8 cellular contexts compared by ENCODE assay signal in the genomic region with DNA sequence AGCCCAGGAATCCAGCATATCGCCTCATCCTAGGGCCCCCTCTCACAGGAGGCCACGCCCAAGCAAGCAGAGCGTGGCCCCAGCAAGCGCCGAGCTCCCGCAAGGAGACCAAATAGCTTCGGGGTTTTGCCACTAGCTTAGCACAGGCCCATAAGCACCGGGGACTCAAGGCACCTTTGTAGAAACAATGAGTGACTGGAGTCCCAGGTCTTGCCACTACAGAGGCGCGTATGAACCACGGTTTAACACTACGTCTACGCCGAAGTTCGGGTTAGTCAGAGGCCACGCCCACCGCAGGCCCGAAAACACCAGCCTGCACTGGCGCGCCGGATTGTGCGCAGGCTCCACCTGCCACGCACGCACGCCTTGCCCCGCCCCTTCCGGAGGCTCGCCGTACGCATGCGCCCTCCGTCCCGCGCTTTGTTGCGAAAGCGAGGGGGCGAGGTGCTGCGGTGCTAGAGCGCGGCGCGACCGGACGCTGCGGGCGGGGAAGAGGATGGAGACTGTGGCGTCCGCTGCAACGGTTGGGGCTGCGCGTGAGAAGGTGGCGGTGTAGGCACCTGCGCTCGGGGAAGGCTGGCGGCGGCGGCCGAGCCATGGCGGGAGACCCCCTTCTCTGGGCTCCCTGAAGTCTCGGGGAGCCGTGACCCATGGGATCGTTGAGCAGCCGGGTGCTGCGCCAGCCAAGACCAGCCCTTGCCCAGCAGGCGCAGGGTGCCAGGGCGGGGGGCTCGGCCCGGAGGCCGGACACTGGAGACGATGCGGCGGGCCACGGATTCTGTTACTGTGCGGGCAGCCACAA. TPM values are rescaled to one million over a fixed set of nuclear protein-coding genes. Genes with fewer than 3 reads are reported as not detected.
DNase-seq lines count a peak whose midpoint lies in the region; ATAC-seq and TF ChIP-seq lines count a peak whose summit lies in the region.

A gene with protein sequence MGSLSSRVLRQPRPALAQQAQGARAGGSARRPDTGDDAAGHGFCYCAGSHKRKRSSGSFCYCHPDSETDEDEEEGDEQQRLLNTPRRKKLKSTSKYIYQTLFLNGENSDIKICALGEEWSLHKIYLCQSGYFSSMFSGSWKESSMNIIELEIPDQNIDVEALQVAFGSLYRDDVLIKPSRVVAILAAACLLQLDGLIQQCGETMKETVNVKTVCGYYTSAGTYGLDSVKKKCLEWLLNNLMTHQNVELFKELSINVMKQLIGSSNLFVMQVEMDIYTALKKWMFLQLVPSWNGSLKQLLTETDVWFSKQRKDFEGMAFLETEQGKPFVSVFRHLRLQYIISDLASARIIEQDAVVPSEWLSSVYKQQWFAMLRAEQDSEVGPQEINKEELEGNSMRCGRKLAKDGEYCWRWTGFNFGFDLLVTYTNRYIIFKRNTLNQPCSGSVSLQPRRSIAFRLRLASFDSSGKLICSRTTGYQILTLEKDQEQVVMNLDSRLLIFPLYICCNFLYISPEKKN (plus strand): TSS at position 418 of the 802 bp plus-strand sequence. CDS start 233 bp downstream, at position 651.

- H3K36me3 Mint-ChIP-seq in Calu3 (ENCODE audit: insufficient read depth, unreplicated experiment) = peaks cover 90% of the 10 kb centered on the region
- peaks cover 29% of the 10 kb centered on the region for H3K36me3 Mint-ChIP-seq in activated CD8-positive, alpha-beta memory T cell treated with anti-CD3 and anti-CD28 coated beads, Interleukin-2, amount 10 ng/mL, durations not matched to agents 7 days and 5 days

- no TSS peak for BruUV-seq in Calu3 (replicated peaks; lab: Mats Ljungman, UMichigan)

- intact Hi-C loops in Calu3 (cut with micrococcal nuclease; ENCODE audit: unreplicated experiment) = loop anchor here (5.0 kb wide), 2 partner anchors 47 to 87 kb away; a partner anchor contains a TSS

- H3K4me1 Mint-ChIP-seq in Calu3 (ENCODE audit: low read depth, unreplicated experiment) = peaks cover 34% of the 10 kb centered on the region
- peaks cover 55% of the 10 kb centered on the region for H3K4me1 Mint-ChIP-seq in activated CD8-positive, alpha-beta memory T cell treated with anti-CD3 and anti-CD28 coated beads, Interleukin-2, amount 10 ng/mL, durations not matched to agents 7 days and 5 days

- H3K9ac ChIP-seq in HUES48 (ENCODE audit: low read depth, low read length) = peak within 1 kb of the TSS; percentile 84
- peak within 1 kb of the TSS; percentile 92 for H3K9ac ChIP-seq in NT2/D1 (ENCODE audit: insufficient read length, low read depth)
- peak within 1 kb of the TSS; percentile 80 for H3K9ac ChIP-seq in endocrine pancreas (ENCODE audit: control insufficient read depth, insufficient read depth, low read length)

- H3K4me1 ChIP-seq in HUES48 (ENCODE audit: control insufficient read depth, insufficient read depth, low read length) (peaks cover 5% of the 10 kb centered on the region; the same call in 1 of the 2 replicates), NT2/D1 (ENCODE audit: insufficient read depth, insufficient read length) (no peaks in the 10 kb centered on the region), endocrine pancreas (ENCODE audit: control insufficient read depth, insufficient read depth, low read length) (peaks cover 7% of the 10 kb centered on the region)

- CTCF ChIA-PET in Calu3 (lab: Charles Lee) = interaction anchor here (0.6 to 3.5 kb wide), 2 partner anchors 104 to 313 kb away, joined by 3 to 15 read pairs; no protein-coding TSS in a partner anchor
- CTCF ChIA-PET in activated CD8-positive, alpha-beta memory T cell treated with anti-CD3 and anti-CD28 coated beads, Interleukin-2, amount 10 ng/mL, durations not matched to agents 7 days and 5 days (lab: Charles Lee) = interaction anchor here (1.0 to 3.7 kb wide), 6 partner anchors 7 to 105 kb away, joined by 3 to 26 read pairs (median 4); a partner anchor contains a TSS

- H3K9me3 ChIP-seq in HUES48 (ENCODE audit: control insufficient read depth, insufficient read depth, low read length) (no peaks in the 10 kb centered on the region), NT2/D1 (ENCODE audit: insufficient read depth, low read length) (no peaks in the 10 kb centered on the region), endocrine pancreas (ENCODE audit: control insufficient read depth, low read length) (no peaks in the 10 kb centered on the region)

- H3K36me3 ChIP-seq in HUES48 (ENCODE audit: control insufficient read depth, insufficient read depth, low read length) = peaks cover 17% of the 10 kb centered on the region
- peaks cover 4% of the 10 kb centered on the region for H3K36me3 ChIP-seq in NT2/D1 (ENCODE audit: insufficient read depth, insufficient read length, low read length)
- H3K36me3 ChIP-seq in endocrine pancreas (ENCODE audit: control insufficient read depth, insufficient read depth, low read length) = no peaks in the 10 kb centered on the region

- no peaks in the 10 kb centered on the region for H3K9me3 Mint-ChIP-seq in Calu3 (ENCODE audit: low read depth, unreplicated experiment)
- no peaks in the 10 kb centered on the region for H3K9me3 Mint-ChIP-seq in activated CD8-positive, alpha-beta memory T cell treated with anti-CD3 and anti-CD28 coated beads, Interleukin-2, amount 10 ng/mL, durations not matched to agents 7 days and 5 days (ENCODE audit: low read depth)

- H3K27ac Mint-ChIP-seq in Calu3 (ENCODE audit: unreplicated experiment) = peak within 1 kb of the TSS; percentile 94
- peak within 1 kb of the TSS; percentile 95 for H3K27ac Mint-ChIP-seq in activated CD8-positive, alpha-beta memory T cell treated with anti-CD3 and anti-CD28 coated beads, Interleukin-2, amount 10 ng/mL, durations not matched to agents 7 days and 5 days

- ATAC-seq in GM21423 (IDR thresholded peaks at IDR 0.05; ENCODE audit: unreplicated experiment) = peak; percentile 88
- peak; percentile 93 for ATAC-seq in activated CD8-positive, alpha-beta memory T cell treated with anti-CD3 and anti-CD28 coated beads, Interleukin-2, amount 10 ng/mL, durations not matched to agents 7 days and 5 days

- H3K27ac ChIP-seq in HUES48 (ENCODE audit: low read depth, low read length) = peak within 1 kb of the TSS; percentile 99

- H3K4me3 ChIP-seq in HUES48 (ENCODE audit: low read depth, low read length) (peak within 1 kb of the TSS; percentile 76), NT2/D1 (ENCODE audit: insufficient read length, low read depth) (peak within 1 kb of the TSS; percentile 88), endocrine pancreas (ENCODE audit: control insufficient read depth, insufficient read depth, low read length) (peak within 1 kb of the TSS; percentile 83)

- TF ChIP-seq CTCF in Calu3 (IDR thresholded peaks at IDR 0.05; ENCODE audit: unreplicated experiment) = no peak

- H3K4me3 Mint-ChIP-seq in Calu3 (ENCODE audit: low read depth, unreplicated experiment) = peak within 1 kb of the TSS; percentile 98
- H3K4me3 Mint-ChIP-seq in activated CD8-positive, alpha-beta memory T cell treated with anti-CD3 and anti-CD28 coated beads, Interleukin-2, amount 10 ng/mL, durations not matched to agents 7 days and 5 days = peak within 1 kb of the TSS; percentile 88

- no peaks in the 10 kb centered on the region for H3K27me3 ChIP-seq in HUES48 (ENCODE audit: control insufficient read depth, insufficient read depth, low read length)
- no peaks in the 10 kb centered on the region for H3K27me3 ChIP-seq in NT2/D1 (ENCODE audit: insufficient read depth, insufficient read length)
- H3K27me3 ChIP-seq in endocrine pancreas (ENCODE audit: control insufficient read depth, insufficient read depth, low read length) = no peaks in the 10 kb centered on the region

- DNase-seq in Calu3 (peak; percentile 98), NT2/D1 (ENCODE audit: low read depth, low spot score) (peak; percentile 94), mesenteric fat pad (ENCODE audit: low spot score) (peak; percentile 99)
- peak; percentile 99 for DNase-seq in activated CD8-positive, alpha-beta memory T cell treated with anti-CD3 and anti-CD28 coated beads, Interleukin-2, amount 10 ng/mL, durations not matched to agents 7 days and 5 days
- peak; percentile 95 for DNase-seq in stimulated activated CD8-positive, alpha-beta memory T cell treated with anti-CD3 and anti-CD28 coated beads, Interleukin-15, amount 100 ng/mL, for 1 hour (ENCODE audit: low read depth)

- no peaks in the 10 kb centered on the region for H3K27me3 Mint-ChIP-seq in Calu3 (ENCODE audit: unreplicated experiment)
- H3K27me3 Mint-ChIP-seq in activated CD8-positive, alpha-beta memory T cell treated with anti-CD3 and anti-CD28 coated beads, Interleukin-2, amount 10 ng/mL, durations not matched to agents 7 days and 5 days = no peaks in the 10 kb centered on the region

RNA-seq across cellular contexts. Expression of the gene that starts here (rescaled TPM):
- 63.8 and 76.4 TPM in 2 replicates for total RNA-seq in Calu3 (2022)
- 10 to 100 TPM; 26.5 to 32.6 TPM for total RNA-seq in activated CD8-positive, alpha-beta memory T cell treated with anti-CD3 and anti-CD28 coated beads, Interleukin-2, amount 10 ng/mL, durations not matched to agents 7 days and 5 days
- total RNA-seq in mesenteric fat pad = 26.5 TPM

Comparison
In these comparisons a context has a peak if more than half of its experiments do, and no peak if none do; other contexts are left out.
1. Peak in every context shown above with its lines: DNase-seq, ATAC-seq, H3K4me3 ChIP-seq and H3K27ac ChIP-seq.